In the genomic region with DNA sequence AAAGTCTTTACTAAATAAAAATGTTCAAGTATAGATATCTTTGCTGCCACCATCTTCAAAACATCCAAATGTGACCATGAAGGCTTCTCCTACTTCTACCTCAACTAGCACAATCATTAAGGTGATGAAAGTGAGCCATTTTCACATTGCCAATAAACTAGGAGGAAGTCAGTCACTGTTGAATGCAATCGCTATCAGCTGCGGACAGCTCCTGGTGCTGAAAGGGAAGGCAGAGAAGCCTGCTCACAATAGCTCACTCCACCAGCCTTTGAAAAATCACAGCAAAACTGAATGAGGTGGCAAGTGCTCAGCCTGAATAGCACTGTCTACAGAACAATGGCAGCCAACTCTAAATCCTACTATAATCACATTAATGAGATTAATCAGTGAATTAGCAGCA, we compare ENCODE assay signal across 8 cellular contexts. TPM values are rescaled to one million over a fixed set of nuclear protein-coding genes. Genes with fewer than 3 reads are reported as not detected.
DNase-seq lines count a peak whose midpoint lies in the region; ATAC-seq and TF ChIP-seq lines count a peak whose summit lies in the region.
"Had no signal": no experiment of that assay in that cellular context is flagged by ENCODE, and none has a peak within 500 bp of the region (broad histone marks: within the 10 kb centered on the region; RNA-seq: fewer than 3 reads in every experiment).

No MANE protein-coding gene starts in this region.

- no peaks in the 10 kb centered on the region for H3K9me2 ChIP-seq in GM23248 (ENCODE audit: insufficient read depth)

- H3K4me1 ChIP-seq in GM23248 (ENCODE audit: insufficient read depth) (no peaks in the 10 kb centered on the region), SJCRH30 (no peaks in the 10 kb centered on the region), liver (ENCODE audit: control insufficient read depth in 4 of 4, insufficient read depth in 4 of 4, low read length in 3 of 4) (no peaks in the 10 kb centered on the region)

- TF ChIP-seq CTCF in liver (IDR thresholded peaks at IDR 0.05; ENCODE audit: low read depth, low read length, missing input control), result no peak

- H3K4me2 ChIP-seq in GM23248 (ENCODE audit: unreplicated experiment), result no peak overlapping the region

- H3K27ac ChIP-seq in GM23248 (no peak overlapping the region), SJCRH30 (no peak overlapping the region), liver (ENCODE audit: low read depth in 1 of 2, low read length in 2 of 2) (no peak overlapping the region)

- peak; percentile 16 for DNase-seq in GM23248
- DNase-seq in NCI-H1092 treated with DMSO at 0.1 percent for 48 hours (lab: John Stamatoyannopoulos, UW), result peak; percentile 78
- DNase-seq in SJCRH30, result peak; percentile 29 to 56
- DNase-seq in stimulated activated CD4-positive, alpha-beta T cell treated with anti-CD3 and anti-CD28 coated beads, Interleukin-4, amount 100 ng/mL, for 24 hours, result no peak
- DNase-seq in T-helper 9 cell, result no peak

- H3K79me2 ChIP-seq in GM23248 (ENCODE audit: insufficient read depth), result no peaks in the 10 kb centered on the region

- 13% methylated on average over 2 of the region's 2 CpGs for WGBS in GM23248 (ENCODE audit: low coverage in 1 of 2, low lambda C conversion rate in 2 of 2, missing lambda C conversion rate in 2 of 2), 2 experiments
- 17% methylated on average over 2 of the region's 2 CpGs for WGBS in liver

- ATAC-seq in GM18909 (IDR thresholded peaks at IDR 0.05; ENCODE audit: poor library complexity, unreplicated experiment), result no peak
- ATAC-seq: Panc1 had no signal

- H3F3A ChIP-seq in GM23248 (ENCODE audit: insufficient read depth), result no peaks in the 10 kb centered on the region

- no peak overlapping the region for H2AFZ ChIP-seq in GM23248

- no peak for TF ChIP-seq RAD21 in liver (IDR thresholded peaks at IDR 0.05)

- in situ Hi-C loops in GM23248 (cut with MboI), result no loop called here

- H3K4me3 ChIP-seq in GM23248 (no peak overlapping the region), SJCRH30 (no peak overlapping the region), liver (ENCODE audit: low read depth in 1 of 3, low read length in 3 of 3) (no peak overlapping the region)

- H3K27me3 ChIP-seq in GM23248 (replicated peaks; ENCODE audit: insufficient read depth) (no peaks in the 10 kb centered on the region), SJCRH30 (no peaks in the 10 kb centered on the region), liver (ENCODE audit: control insufficient read depth in 4 of 4, insufficient read depth in 4 of 4, low read length in 3 of 4) (peaks cover 0 to 4% (median 0%) of the 10 kb centered on the region in 4 donors)

- H3K9me3 ChIP-seq in GM23248 (ENCODE audit: low read depth) (no peaks in the 10 kb centered on the region), SJCRH30 (replicated peaks) (no peaks in the 10 kb centered on the region), liver (ENCODE audit: control insufficient read depth in 4 of 4, low read length in 3 of 4) (no peaks in the 10 kb centered on the region)

- H3K9ac ChIP-seq in GM23248 (no peak overlapping the region), liver (ENCODE audit: low read depth in 1 of 2, low read length in 2 of 2) (no peak overlapping the region)

- no peaks in the 10 kb centered on the region for H3K36me3 ChIP-seq in GM23248 (ENCODE audit: low read depth)
- no peaks in the 10 kb centered on the region for H3K36me3 ChIP-seq in SJCRH30
- no peaks in the 10 kb centered on the region for H3K36me3 ChIP-seq in liver (ENCODE audit: control insufficient read depth in 4 of 4, insufficient read depth in 3 of 4, low read depth in 1 of 4, low read length in 3 of 4)

- H4K20me1 ChIP-seq in GM23248 (ENCODE audit: insufficient read depth), result no peaks in the 10 kb centered on the region

TF ChIP-seq in liver, 16 proteins besides CTCF, POLR2A, EP300 and RAD21:
- TF ChIP-seq, protein P1, sequence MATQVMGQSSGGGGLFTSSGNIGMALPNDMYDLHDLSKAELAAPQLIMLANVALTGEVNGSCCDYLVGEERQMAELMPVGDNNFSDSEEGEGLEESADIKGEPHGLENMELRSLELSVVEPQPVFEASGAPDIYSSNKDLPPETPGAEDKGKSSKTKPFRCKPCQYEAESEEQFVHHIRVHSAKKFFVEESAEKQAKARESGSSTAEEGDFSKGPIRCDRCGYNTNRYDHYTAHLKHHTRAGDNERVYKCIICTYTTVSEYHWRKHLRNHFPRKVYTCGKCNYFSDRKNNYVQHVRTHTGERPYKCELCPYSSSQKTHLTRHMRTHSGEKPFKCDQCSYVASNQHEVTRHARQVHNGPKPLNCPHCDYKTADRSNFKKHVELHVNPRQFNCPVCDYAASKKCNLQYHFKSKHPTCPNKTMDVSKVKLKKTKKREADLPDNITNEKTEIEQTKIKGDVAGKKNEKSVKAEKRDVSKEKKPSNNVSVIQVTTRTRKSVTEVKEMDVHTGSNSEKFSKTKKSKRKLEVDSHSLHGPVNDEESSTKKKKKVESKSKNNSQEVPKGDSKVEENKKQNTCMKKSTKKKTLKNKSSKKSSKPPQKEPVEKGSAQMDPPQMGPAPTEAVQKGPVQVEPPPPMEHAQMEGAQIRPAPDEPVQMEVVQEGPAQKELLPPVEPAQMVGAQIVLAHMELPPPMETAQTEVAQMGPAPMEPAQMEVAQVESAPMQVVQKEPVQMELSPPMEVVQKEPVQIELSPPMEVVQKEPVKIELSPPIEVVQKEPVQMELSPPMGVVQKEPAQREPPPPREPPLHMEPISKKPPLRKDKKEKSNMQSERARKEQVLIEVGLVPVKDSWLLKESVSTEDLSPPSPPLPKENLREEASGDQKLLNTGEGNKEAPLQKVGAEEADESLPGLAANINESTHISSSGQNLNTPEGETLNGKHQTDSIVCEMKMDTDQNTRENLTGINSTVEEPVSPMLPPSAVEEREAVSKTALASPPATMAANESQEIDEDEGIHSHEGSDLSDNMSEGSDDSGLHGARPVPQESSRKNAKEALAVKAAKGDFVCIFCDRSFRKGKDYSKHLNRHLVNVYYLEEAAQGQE (IDR thresholded peaks at IDR 0.05), result peak; percentile 98
- TF ChIP-seq RXRA (IDR thresholded peaks at IDR 0.05), result no peak

RNA-seq across cellular contexts. Expression of a gene that starts 2.2 kb away (rescaled TPM):
- not detected in 2 replicates for total RNA-seq in GM23248 (2014; rRNA removed; shearing (Covaris generic))
- polyA plus RNA-seq in GM23248 (2016; fragmentation: Nextera tagmentation; extraction: Ambion mirVana), result not detected in 2 replicates
- total RNA-seq in SJCRH30 (2014; rRNA removed; shearing (Covaris generic)), result 1.3 and 1.5 TPM in 2 replicates
- under 1 TPM in 1 of 2 donors, not detected in 1; 0.08 TPM for total RNA-seq in liver
- 1 to 10 TPM in 1 of 2 donors, not detected in 1; 1.1 TPM for polyA plus RNA-seq in liver

Comparison
In these comparisons a context has a peak if more than half of its experiments do, and no peak if none do; other contexts are left out.
1. DNase-seq: peak in GM23248 (single experiment), NCI-H1092 treated with DMSO at 0.1 percent for 48 hours (single experiment) and SJCRH30 (2 of 2); none in stimulated activated CD4-positive, alpha-beta T cell treated with anti-CD3 and anti-CD28 coated beads, Interleukin-4, amount 100 ng/mL, for 24 hours (single experiment) and T-helper 9 cell (single experiment).